ENCODE assay signal across 8 cellular contexts in genomic region chr6:34248198-34248726, GRCh38. TPM values are rescaled to one million over a fixed set of nuclear protein-coding genes. Genes with fewer than 3 reads are reported as not detected.
A peak's percentile ranks its signal among the peaks of the same experiment; 100 is the strongest.
DNase-seq lines count a peak whose midpoint lies in the region; FAIRE-seq and TF ChIP-seq lines count a peak whose summit lies in the region.

No MANE protein-coding gene starts in this region.

- FAIRE-seq in H54 (lab: Jason Lieb, UNC): no peak

- no peak for TF ChIP-seq CTCF in ovary (IDR thresholded peaks at IDR 0.05)

- H3K4me3 ChIP-seq in ovary: peak overlapping the region; percentile 81

- intact Hi-C loops in head of caudate nucleus (cut with DNase I): loop anchor here (1.0 to 5.0 kb wide), 2 partner anchors 24 to 169 kb away; no protein-coding TSS in a partner anchor
- intact Hi-C loops in ovary (cut with DNase I): loop anchor here (2.0 to 10.0 kb wide), 7 partner anchors 51 to 357 kb away; partner anchors contain the start of gene NUDT3 (in 3 of the 4)

- H3K4me1 ChIP-seq in ovary (ENCODE audit: insufficient read depth): peaks cover 4% of the 10 kb centered on the region

- DNase-seq in DMS 273 (lab: John Stamatoyannopoulos, UW; ENCODE audit: unreplicated experiment) (peak; percentile 62), DMS 273 treated with DMSO at 0.1 percent for 48 hours (lab: John Stamatoyannopoulos, UW) (no peak), H54 (ENCODE audit: insufficient read length, low spot score) (peak; percentile 59), NCI-H69 (lab: John Stamatoyannopoulos, UW) (peak; percentile 58), head of caudate nucleus (peak in 23 of 42 donors; percentile 18 to 63 (median 45)), ovary (peak; percentile 45 to 67 (median 58)), NCI-H510A treated with DMSO at 0.1 percent for 48 hours (lab: John Stamatoyannopoulos, UW) (no peak)
- peak; percentile 43 for DNase-seq in activated naive CD4-positive, alpha-beta T cell treated with anti-CD3 and anti-CD28 coated beads, Interleukin-2, amount 50 U/mL, for 16 hours

- no peaks in the 10 kb centered on the region for H3K9me3 ChIP-seq in ovary

- 9 to 10% (median 10%) methylated on average over 17 of the region's 17 CpGs for WGBS in ovary, 3 donors

- TF ChIP-seq POLR2A in H54 (IDR thresholded peaks at IDR 0.05; ENCODE audit: low read depth, low read length) (peak; percentile 55), ovary (IDR thresholded peaks at IDR 0.05) (no peak)

- no peaks in the 10 kb centered on the region for H3K36me3 ChIP-seq in ovary

- peak overlapping the region; percentile 11 to 61 for H3K27ac ChIP-seq in ovary

- H3K27me3 ChIP-seq in ovary: no peaks in the 10 kb centered on the region

- TF ChIP-seq EP300 in ovary (IDR thresholded peaks at IDR 0.05): no peak

RNA-seq across cellular contexts. Expression of gene SMIM29, which starts 0.5 kb away (rescaled TPM):
- total RNA-seq in ovary: 10 to 100 TPM; 14.7 to 26.6 (median 17.8) TPM
- polyA plus RNA-seq in ovary: 10 to 100 TPM in 1 of 2 donors, 1 to 10 TPM in 1; 2.0 to 26.3 TPM

RNA-seq across cellular contexts. Expression of gene HMGA1, which starts 11.6 kb away (rescaled TPM):
- total RNA-seq in ovary: 10 to 100 TPM in 4 of 7 donors, 1 to 10 TPM in 3; 5.1 to 39.9 (median 10.4) TPM
- polyA plus RNA-seq in ovary: 1 to 10 TPM; 2.4 to 5.6 TPM

Comparison
In these comparisons a context has a peak if more than half of its experiments do, and no peak if none do; other contexts are left out.
1. DNase-seq: peak in DMS 273 (single experiment), H54 (single experiment), NCI-H69 (single experiment), activated naive CD4-positive, alpha-beta T cell treated with anti-CD3 and anti-CD28 coated beads, Interleukin-2, amount 50 U/mL, for 16 hours (single experiment), head of caudate nucleus (23 of 42) and ovary (5 of 5); none in DMS 273 treated with DMSO at 0.1 percent for 48 hours (single experiment) and NCI-H510A treated with DMSO at 0.1 percent for 48 hours (single experiment).